In the genomic region with DNA sequence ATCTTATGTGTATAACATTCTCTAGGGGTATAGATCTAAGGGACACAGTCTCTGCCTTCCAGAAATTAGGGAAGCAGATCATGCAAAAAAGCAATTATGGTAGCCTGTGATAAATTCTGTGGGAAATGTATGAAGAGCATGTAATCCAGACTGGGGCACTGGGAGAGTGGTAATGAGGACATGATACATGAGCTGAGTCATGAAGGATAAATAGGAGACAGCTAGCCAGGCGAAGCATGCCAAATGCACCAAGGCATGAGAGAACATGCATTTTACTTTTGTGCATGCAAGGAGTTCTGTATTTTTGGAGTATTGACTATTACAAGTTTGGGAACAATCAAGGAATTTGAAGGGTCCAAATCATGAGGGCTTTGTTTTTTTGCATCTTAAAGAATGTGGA, we compare ENCODE assay signal across 26 cellular contexts. TPM values are rescaled to one million over a fixed set of nuclear protein-coding genes. Genes with fewer than 3 reads are reported as not detected.
DNase-seq lines count a peak whose midpoint lies in the region; ATAC-seq and TF ChIP-seq lines count a peak whose summit lies in the region.
"Had no signal": no experiment of that assay in that cellular context is flagged by ENCODE, and none has a peak within 500 bp of the region (broad histone marks: within the 10 kb centered on the region; RNA-seq: fewer than 3 reads in every experiment).

No MANE protein-coding gene starts in this region.

- DNase-seq in MCF 10A (ENCODE audit: unreplicated experiment) (peak; percentile 28), breast epithelium (ENCODE audit: low spot score in 2 of 2) (no peak), RWPE2 (ENCODE audit: low spot score) (no peak), fibroblast of mammary gland (ENCODE audit: low read depth) (peak; percentile 6), GM13977 (ENCODE audit: low spot score) (no peak), natural killer cell (no peak), cerebellar nuclear complex (lab: John Stamatoyannopoulos, UW) (no peak)
- DNase-seq: activated CD4-positive, alpha-beta T cell treated with anti-CD3 and anti-CD28 coated beads, Interleukin-2, amount 10 ng/mL, durations not matched to agents 24 days and 14 days; activated CD8-positive, alpha-beta memory T cell treated with anti-CD3 and anti-CD28 coated beads, Interleukin-2, amount 10 ng/mL, durations not matched to agents 7 days and 5 days; activated naive CD4-positive, alpha-beta T cell; activated T-cell treated with anti-CD3 and anti-CD28 coated beads, Interleukin-2, amount 50 U/mL, for 48 hours; heart right ventricle; NCI-H187; NCI-H446; Peyer's patch; stimulated activated naive CD4-positive, alpha-beta T cell; SW 1271; T-helper 9 cell; WERI-Rb-1 had no signal

- intact Hi-C loops in MCF 10A (cut with micrococcal nuclease) (loop anchor here (10.0 kb wide), 1 partner anchor 887 kb away; no protein-coding TSS in a partner anchor), breast epithelium (cut with DNase I; ENCODE audit: low total_unique reads) (no loop called here), natural killer cell (cut with micrococcal nuclease) (no loop called here)

- no peak for TF ChIP-seq POLR2A in breast epithelium (IDR thresholded peaks at IDR 0.05)

- no TSS peak for BruUV-seq in MCF 10A (replicated peaks; lab: Mats Ljungman, UMichigan)

- CTCF ChIA-PET in MCF 10A (lab: Yijun Ruan, JAX), result interaction anchor here (0.6 to 1.0 kb wide), 2 partner anchors 8 to 561 kb away, joined by 3 to 4 read pairs; a partner anchor contains a TSS

- H3K27me3 Mint-ChIP-seq in MCF 10A (ENCODE audit: insufficient read depth, unreplicated experiment), result peaks cover 31% of the 10 kb centered on the region
- peaks cover 0 to 7% of the 10 kb centered on the region in 2 donors for H3K27me3 Mint-ChIP-seq in natural killer cell (ENCODE audit: low read depth in 2 of 2)
- H3K27me3 Mint-ChIP-seq: activated CD4-positive, alpha-beta T cell treated with anti-CD3 and anti-CD28 coated beads, Interleukin-2, amount 10 ng/mL, durations not matched to agents 24 days and 14 days; progenitor cell of endocrine pancreas had no signal

- H3K4me1 Mint-ChIP-seq in MCF 10A (ENCODE audit: insufficient read depth, unreplicated experiment) (peaks cover 6% of the 10 kb centered on the region), natural killer cell (no peaks in the 10 kb centered on the region)
- H3K4me1 Mint-ChIP-seq: activated CD4-positive, alpha-beta T cell treated with anti-CD3 and anti-CD28 coated beads, Interleukin-2, amount 10 ng/mL, durations not matched to agents 24 days and 14 days had no signal

- ATAC-seq in RWPE2 (ENCODE audit: low read depth) (0 out of 3 replicates have a peak, but pooled peaks have one; percentile 44), natural killer cell (no peak), GM21528 (IDR thresholded peaks at IDR 0.05; ENCODE audit: low FRiP score, unreplicated experiment) (no peak)
- ATAC-seq: heart right ventricle had no signal

- H3K9me3 Mint-ChIP-seq in MCF 10A (ENCODE audit: unreplicated experiment), result no peaks in the 10 kb centered on the region
- no peaks in the 10 kb centered on the region for H3K9me3 Mint-ChIP-seq in natural killer cell
- H3K9me3 Mint-ChIP-seq: activated CD4-positive, alpha-beta T cell treated with anti-CD3 and anti-CD28 coated beads, Interleukin-2, amount 10 ng/mL, durations not matched to agents 24 days and 14 days had no signal

- H3K36me3 Mint-ChIP-seq in MCF 10A (ENCODE audit: insufficient read depth, unreplicated experiment) (no peaks in the 10 kb centered on the region), natural killer cell (no peaks in the 10 kb centered on the region)
- H3K36me3 Mint-ChIP-seq: activated CD8-positive, alpha-beta memory T cell treated with anti-CD3 and anti-CD28 coated beads, Interleukin-2, amount 10 ng/mL, durations not matched to agents 7 days and 5 days had no signal

- H3K36me3 ChIP-seq in breast epithelium, result no peaks in the 10 kb centered on the region
- H3K36me3 ChIP-seq in RWPE2 (ENCODE audit: low read depth), result no peaks in the 10 kb centered on the region
- H3K36me3 ChIP-seq: BLaER1, heart right ventricle, Peyer's patch, WERI-Rb-1 had no signal

- no peak for TF ChIP-seq CTCF in MCF 10A (IDR thresholded peaks at IDR 0.05; ENCODE audit: unreplicated experiment)
- TF ChIP-seq CTCF in breast epithelium (IDR thresholded peaks at IDR 0.05), result no peak
- no peak for TF ChIP-seq CTCF in RWPE2 (IDR thresholded peaks at IDR 0.05; ENCODE audit: poor library complexity, severe bottlenecking)
- TF ChIP-seq CTCF in fibroblast of mammary gland (conservative IDR thresholded peaks at IDR 0.05; ENCODE audit: control insufficient read depth, insufficient read depth, low read depth, low read length), result no peak
- TF ChIP-seq CTCF in GM13977 (IDR thresholded peaks at IDR 0.05; ENCODE audit: extremely low read depth, insufficient read depth, missing control alignments), result no peak
- TF ChIP-seq CTCF in natural killer cell (IDR thresholded peaks at IDR 0.05), result no peak

- in situ Hi-C loops in GM13977 (cut with MboI; ENCODE audit: low pct_unique_long_range_greater_than_20kb, low sequenced_read_pairs, unreplicated experiment), result no loop called here

- POLR2A ChIA-PET in MCF 10A (lab: Yijun Ruan, JAX), result no interaction called here

- no peak overlapping the region for H3K27ac Mint-ChIP-seq in MCF 10A (ENCODE audit: low read depth, unreplicated experiment)
- H3K27ac Mint-ChIP-seq in natural killer cell, result no peak overlapping the region
- H3K27ac Mint-ChIP-seq: activated CD4-positive, alpha-beta T cell treated with anti-CD3 and anti-CD28 coated beads, Interleukin-2, amount 10 ng/mL, durations not matched to agents 24 days and 14 days; activated CD8-positive, alpha-beta memory T cell treated with anti-CD3 and anti-CD28 coated beads, Interleukin-2, amount 10 ng/mL, durations not matched to agents 7 days and 5 days; progenitor cell of endocrine pancreas had no signal

- H3K9me3 ChIP-seq in breast epithelium, result no peaks in the 10 kb centered on the region
- H3K9me3 ChIP-seq in RWPE2 (ENCODE audit: severe bottlenecking), result no peaks in the 10 kb centered on the region
- H3K9me3 ChIP-seq: BLaER1, heart right ventricle, Peyer's patch had no signal

- H3K4me1 ChIP-seq in breast epithelium (no peaks in the 10 kb centered on the region), RWPE2 (ENCODE audit: insufficient read depth, poor library complexity, severe bottlenecking) (no peaks in the 10 kb centered on the region)
- H3K4me1 ChIP-seq: BLaER1, heart right ventricle, Peyer's patch had no signal

- H3K27me3 ChIP-seq in breast epithelium, result no peaks in the 10 kb centered on the region
- H3K27me3 ChIP-seq in RWPE2 (ENCODE audit: insufficient read depth, poor library complexity, severe bottlenecking), result peaks cover 5% of the 10 kb centered on the region
- H3K27me3 ChIP-seq: BLaER1, Peyer's patch had no signal

- H3K4me3 Mint-ChIP-seq in MCF 10A (ENCODE audit: unreplicated experiment), result no peak overlapping the region
- no peak overlapping the region for H3K4me3 Mint-ChIP-seq in natural killer cell
- H3K4me3 Mint-ChIP-seq: activated CD4-positive, alpha-beta T cell treated with anti-CD3 and anti-CD28 coated beads, Interleukin-2, amount 10 ng/mL, durations not matched to agents 24 days and 14 days; activated CD8-positive, alpha-beta memory T cell treated with anti-CD3 and anti-CD28 coated beads, Interleukin-2, amount 10 ng/mL, durations not matched to agents 7 days and 5 days had no signal

- H3K27ac ChIP-seq in breast epithelium, result no peak overlapping the region
- no peak overlapping the region for H3K27ac ChIP-seq in RWPE2 (ENCODE audit: poor library complexity, severe bottlenecking)
- H3K27ac ChIP-seq: BLaER1, heart right ventricle, Peyer's patch, WERI-Rb-1 had no signal

- no peak overlapping the region for H3K4me3 ChIP-seq in breast epithelium
- no peak overlapping the region for H3K4me3 ChIP-seq in RWPE2 (ENCODE audit: severe bottlenecking)
- H3K4me3 ChIP-seq in fibroblast of mammary gland (ENCODE audit: control insufficient read depth, low read depth, low read length), result no peak overlapping the region
- H3K4me3 ChIP-seq: BLaER1, GM12878, heart right ventricle, Peyer's patch had no signal

RNA-seq across cellular contexts. Expression of a gene that starts 8.9 kb away (rescaled TPM):
- total RNA-seq in MCF 10A (2022) (not detected in 2 replicates), breast epithelium (1 to 10 TPM in 1 of 3 donors, not detected in 2; 4.0 TPM), natural killer cell (not detected)
- total RNA-seq: activated CD4-positive, alpha-beta T cell treated with anti-CD3 and anti-CD28 coated beads, Interleukin-2, amount 10 ng/mL, durations not matched to agents 24 days and 14 days; activated CD8-positive, alpha-beta memory T cell treated with anti-CD3 and anti-CD28 coated beads, Interleukin-2, amount 10 ng/mL, durations not matched to agents 7 days and 5 days; chondrocyte; fibroblast of villous mesenchyme; GM12878; LHCN-M2 had no signal

Comparison
In these comparisons a context has a peak if more than half of its experiments do, and no peak if none do; other contexts are left out.
1. DNase-seq: peak in MCF 10A (single experiment) and fibroblast of mammary gland (single experiment); none in breast epithelium (0 of 2), RWPE2 (single experiment), GM13977 (single experiment), natural killer cell (single experiment) and cerebellar nuclear complex (0 of 2).